Comparison of ENCODE assay signal across 9 cellular contexts in the genomic region with DNA sequence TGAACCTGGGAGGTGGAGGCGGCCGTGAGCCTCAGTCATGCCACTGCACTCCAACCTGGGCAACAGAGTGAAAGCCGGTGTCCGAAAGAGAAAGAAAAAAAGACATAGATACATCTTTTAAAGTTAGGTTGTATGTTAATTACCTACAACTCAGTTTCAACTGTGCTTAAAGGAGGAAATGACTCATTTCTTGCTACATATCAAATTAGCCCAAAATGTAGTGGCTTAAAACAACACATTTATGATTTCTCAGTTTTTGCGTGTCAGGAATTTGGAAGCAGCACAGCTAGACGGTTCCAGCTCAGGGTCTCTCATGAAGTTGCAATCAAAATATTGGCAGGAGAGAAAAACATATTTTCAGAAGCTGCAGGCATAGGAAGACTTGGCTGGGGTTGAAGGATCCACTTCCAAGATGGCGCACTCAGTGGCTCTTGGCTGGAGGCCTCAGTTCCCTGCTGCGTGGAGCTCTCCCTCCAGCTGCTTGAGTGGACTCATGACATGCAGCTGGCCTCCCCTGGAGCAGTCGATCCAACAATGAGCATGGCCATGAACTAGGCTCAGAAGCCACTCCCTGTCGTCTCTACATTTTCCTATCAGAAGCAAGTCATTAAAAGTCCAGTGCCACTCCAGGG. TPM values are rescaled to one million over a fixed set of nuclear protein-coding genes. Genes with fewer than 3 reads are reported as not detected.
DNase-seq lines count a peak whose midpoint lies in the region; ATAC-seq, FAIRE-seq and TF ChIP-seq lines count a peak whose summit lies in the region.
"Had no signal": no experiment of that assay in that cellular context is flagged by ENCODE, and none has a peak within 500 bp of the region (broad histone marks: within the 10 kb centered on the region; RNA-seq: fewer than 3 reads in every experiment).

No MANE protein-coding gene starts in this region.

- H3K27me3 Mint-ChIP-seq in natural killer cell treated with Interleukin-12 subunit alpha and Interleukin-12 subunit beta and Interleukin-15 and Interleukin-18, amount 100 ng/mL, for 72 hours = no peaks in the 10 kb centered on the region

- POLR2A ChIA-PET in HEK293 (lab: Yijun Ruan, JAX) = no interaction called here

- FAIRE-seq in urothelium cell line (lab: Jason Lieb, UNC) = no peak

- peaks cover 47 to 53% of the 10 kb centered on the region in 2 donors for H3K4me1 Mint-ChIP-seq in natural killer cell treated with Interleukin-12 subunit alpha and Interleukin-12 subunit beta and Interleukin-15 and Interleukin-18, amount 100 ng/mL, for 72 hours (ENCODE audit: low read depth in 2 of 2)

- TF ChIP-seq CTCF in HEK293 (tag by site-specific recombination; IDR thresholded peaks at IDR 0.05) (no peak), coronary artery (IDR thresholded peaks at IDR 0.05) (no peak)

- peak; percentile 70 to 76 for ATAC-seq in natural killer cell treated with Interleukin-12 subunit alpha and Interleukin-12 subunit beta and Interleukin-15 and Interleukin-18, amount 100 ng/mL, for 72 hours
- ATAC-seq: mucosa of descending colon had no signal

- CTCF ChIA-PET in HEK293 (lab: Yijun Ruan, JAX) = interaction anchor here (0.6 to 5.0 kb wide), 4 partner anchors 30 to 285 kb away, joined by 3 to 26 read pairs (median 10); no protein-coding TSS in a partner anchor

- peaks cover 20% of the 10 kb centered on the region for H3K36me3 Mint-ChIP-seq in natural killer cell treated with Interleukin-12 subunit alpha and Interleukin-12 subunit beta and Interleukin-15 and Interleukin-18, amount 100 ng/mL, for 72 hours

- H3K4me1 ChIP-seq in HEK293 (ENCODE audit: control insufficient read depth, insufficient read depth, low read length) (0 out of 2 replicates have a peak, but pooled peaks cover 3% of the 10 kb centered on the region), SJSA1 (replicated peaks) (peaks cover 47% of the 10 kb centered on the region)

- H3K36me3 ChIP-seq in HEK293 (ENCODE audit: control insufficient read depth in 2 of 2, insufficient read depth in 1 of 2, low read length in 2 of 2) = peaks cover 0 to 40% of the 10 kb centered on the region in 2 experiments; a peak in 1 of 3 replicates
- peaks cover 83% of the 10 kb centered on the region for H3K36me3 ChIP-seq in SJSA1

- peak overlapping the region; percentile 81 to 98 for H3K27ac Mint-ChIP-seq in natural killer cell treated with Interleukin-12 subunit alpha and Interleukin-12 subunit beta and Interleukin-15 and Interleukin-18, amount 100 ng/mL, for 72 hours

- peaks cover 3% of the 10 kb centered on the region for H3K9me3 Mint-ChIP-seq in natural killer cell treated with Interleukin-12 subunit alpha and Interleukin-12 subunit beta and Interleukin-15 and Interleukin-18, amount 100 ng/mL, for 72 hours

- H3K4me3 ChIP-seq in HEK293 (ENCODE audit: low read depth, low read length) (no peak overlapping the region), SJSA1 (no peak overlapping the region), coronary artery (no peak overlapping the region)
- H3K4me3 ChIP-seq: mucosa of descending colon had no signal

- H3K27ac ChIP-seq in HEK293 (ENCODE audit: extremely low read depth, low read depth, low read length) (no peak overlapping the region), SJSA1 (peak overlapping the region; percentile 78), coronary artery (peak overlapping the region; percentile 48 to 74)

- peak overlapping the region; percentile 75 for H3K4me3 Mint-ChIP-seq in natural killer cell treated with Interleukin-12 subunit alpha and Interleukin-12 subunit beta and Interleukin-15 and Interleukin-18, amount 100 ng/mL, for 72 hours

- H3K27me3 ChIP-seq in SJSA1 (replicated peaks) = no peaks in the 10 kb centered on the region

- DNase-seq in GF-D8 (lab: John Stamatoyannopoulos, UW) (peak; percentile 8), SJSA1 (ENCODE audit: low read depth in 1 of 2, low spot score in 2 of 2) (peak in 1 of 2 experiments; percentile 32), coronary artery (ENCODE audit: low spot score) (no peak), DMS53 (lab: John Stamatoyannopoulos, UW) (no peak), urothelium cell line (ENCODE audit: low spot score) (no peak), NAMALWA (ENCODE audit: low spot score) (no peak)
- no peak for DNase-seq in natural killer cell treated with Interleukin-12 subunit alpha and Interleukin-12 subunit beta and Interleukin-15 and Interleukin-18, amount 100 ng/mL, for 72 hours (ENCODE audit: low spot score)

- no peaks in the 10 kb centered on the region for H3K9me3 ChIP-seq in HEK293 (ENCODE audit: control insufficient read depth, insufficient read depth, low read depth, low read length)
- H3K9me3 ChIP-seq in SJSA1 (replicated peaks) = no peaks in the 10 kb centered on the region
- H3K9me3 ChIP-seq: mucosa of descending colon had no signal

TF ChIP-seq in HEK293, 187 proteins besides CTCF, POLR2A, EP300 and RAD21 (continues in another document):
- no peak for TF ChIP-seq ZNF776 (tag by site-specific recombination; IDR thresholded peaks at IDR 0.05; ENCODE audit: borderline replicate concordance)
- TF ChIP-seq ZNF211 (tag by site-specific recombination; IDR thresholded peaks at IDR 0.05; ENCODE audit: low read depth) = no peak
- TF ChIP-seq, protein P1, sequence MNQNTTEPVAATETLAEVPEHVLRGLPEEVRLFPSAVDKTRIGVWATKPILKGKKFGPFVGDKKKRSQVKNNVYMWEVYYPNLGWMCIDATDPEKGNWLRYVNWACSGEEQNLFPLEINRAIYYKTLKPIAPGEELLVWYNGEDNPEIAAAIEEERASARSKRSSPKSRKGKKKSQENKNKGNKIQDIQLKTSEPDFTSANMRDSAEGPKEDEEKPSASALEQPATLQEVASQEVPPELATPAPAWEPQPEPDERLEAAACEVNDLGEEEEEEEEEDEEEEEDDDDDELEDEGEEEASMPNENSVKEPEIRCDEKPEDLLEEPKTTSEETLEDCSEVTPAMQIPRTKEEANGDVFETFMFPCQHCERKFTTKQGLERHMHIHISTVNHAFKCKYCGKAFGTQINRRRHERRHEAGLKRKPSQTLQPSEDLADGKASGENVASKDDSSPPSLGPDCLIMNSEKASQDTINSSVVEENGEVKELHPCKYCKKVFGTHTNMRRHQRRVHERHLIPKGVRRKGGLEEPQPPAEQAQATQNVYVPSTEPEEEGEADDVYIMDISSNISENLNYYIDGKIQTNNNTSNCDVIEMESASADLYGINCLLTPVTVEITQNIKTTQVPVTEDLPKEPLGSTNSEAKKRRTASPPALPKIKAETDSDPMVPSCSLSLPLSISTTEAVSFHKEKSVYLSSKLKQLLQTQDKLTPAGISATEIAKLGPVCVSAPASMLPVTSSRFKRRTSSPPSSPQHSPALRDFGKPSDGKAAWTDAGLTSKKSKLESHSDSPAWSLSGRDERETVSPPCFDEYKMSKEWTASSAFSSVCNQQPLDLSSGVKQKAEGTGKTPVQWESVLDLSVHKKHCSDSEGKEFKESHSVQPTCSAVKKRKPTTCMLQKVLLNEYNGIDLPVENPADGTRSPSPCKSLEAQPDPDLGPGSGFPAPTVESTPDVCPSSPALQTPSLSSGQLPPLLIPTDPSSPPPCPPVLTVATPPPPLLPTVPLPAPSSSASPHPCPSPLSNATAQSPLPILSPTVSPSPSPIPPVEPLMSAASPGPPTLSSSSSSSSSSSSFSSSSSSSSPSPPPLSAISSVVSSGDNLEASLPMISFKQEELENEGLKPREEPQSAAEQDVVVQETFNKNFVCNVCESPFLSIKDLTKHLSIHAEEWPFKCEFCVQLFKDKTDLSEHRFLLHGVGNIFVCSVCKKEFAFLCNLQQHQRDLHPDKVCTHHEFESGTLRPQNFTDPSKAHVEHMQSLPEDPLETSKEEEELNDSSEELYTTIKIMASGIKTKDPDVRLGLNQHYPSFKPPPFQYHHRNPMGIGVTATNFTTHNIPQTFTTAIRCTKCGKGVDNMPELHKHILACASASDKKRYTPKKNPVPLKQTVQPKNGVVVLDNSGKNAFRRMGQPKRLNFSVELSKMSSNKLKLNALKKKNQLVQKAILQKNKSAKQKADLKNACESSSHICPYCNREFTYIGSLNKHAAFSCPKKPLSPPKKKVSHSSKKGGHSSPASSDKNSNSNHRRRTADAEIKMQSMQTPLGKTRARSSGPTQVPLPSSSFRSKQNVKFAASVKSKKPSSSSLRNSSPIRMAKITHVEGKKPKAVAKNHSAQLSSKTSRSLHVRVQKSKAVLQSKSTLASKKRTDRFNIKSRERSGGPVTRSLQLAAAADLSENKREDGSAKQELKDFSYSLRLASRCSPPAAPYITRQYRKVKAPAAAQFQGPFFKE (tag by site-specific recombination; IDR thresholded peaks at IDR 0.05; ENCODE audit: borderline replicate concordance) = no peak
- no peak for TF ChIP-seq ZNF76 (tag by site-specific recombination; IDR thresholded peaks at IDR 0.05; ENCODE audit: borderline replicate concordance, low read depth)
- peak; percentile 19; the same call in 1 of the 2 replicates for TF ChIP-seq GLIS1 (tag by site-specific recombination; IDR thresholded peaks at IDR 0.05)
- TF ChIP-seq, protein P2, sequence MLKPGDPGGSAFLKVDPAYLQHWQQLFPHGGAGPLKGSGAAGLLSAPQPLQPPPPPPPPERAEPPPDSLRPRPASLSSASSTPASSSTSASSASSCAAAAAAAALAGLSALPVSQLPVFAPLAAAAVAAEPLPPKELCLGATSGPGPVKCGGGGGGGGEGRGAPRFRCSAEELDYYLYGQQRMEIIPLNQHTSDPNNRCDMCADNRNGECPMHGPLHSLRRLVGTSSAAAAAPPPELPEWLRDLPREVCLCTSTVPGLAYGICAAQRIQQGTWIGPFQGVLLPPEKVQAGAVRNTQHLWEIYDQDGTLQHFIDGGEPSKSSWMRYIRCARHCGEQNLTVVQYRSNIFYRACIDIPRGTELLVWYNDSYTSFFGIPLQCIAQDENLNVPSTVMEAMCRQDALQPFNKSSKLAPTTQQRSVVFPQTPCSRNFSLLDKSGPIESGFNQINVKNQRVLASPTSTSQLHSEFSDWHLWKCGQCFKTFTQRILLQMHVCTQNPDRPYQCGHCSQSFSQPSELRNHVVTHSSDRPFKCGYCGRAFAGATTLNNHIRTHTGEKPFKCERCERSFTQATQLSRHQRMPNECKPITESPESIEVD (tag by site-specific recombination; IDR thresholded peaks at IDR 0.05) = 0 out of 2 replicates have a peak, but pooled peaks have one; percentile 15
- no peak for TF ChIP-seq HOXC10 (CRISPR knock-in tag; IDR thresholded peaks at IDR 0.05)
- TF ChIP-seq ZNF571 (tag by site-specific recombination; IDR thresholded peaks at IDR 0.05) = no peak
- no peak for TF ChIP-seq ZNF629 (tag by site-specific recombination; IDR thresholded peaks at IDR 0.05)
- TF ChIP-seq KLF1 (tag by site-specific recombination; IDR thresholded peaks at IDR 0.05) = no peak

RNA-seq across cellular contexts. Expression of a gene that starts 7.1 kb away (rescaled TPM):
- total RNA-seq in SJSA1 (2014; rRNA removed; shearing (Covaris generic)) = 90.0 and 115 TPM in 2 replicates
- 100 to 1,000 TPM; 179 to 194 TPM for total RNA-seq in natural killer cell treated with Interleukin-12 subunit alpha and Interleukin-12 subunit beta and Interleukin-15 and Interleukin-18, amount 100 ng/mL, for 72 hours

RNA-seq across cellular contexts. Expression of a gene that starts 59.3 kb away (rescaled TPM):
- total RNA-seq in SJSA1 (2014; rRNA removed; shearing (Covaris generic)) = 120 and 143 TPM in 2 replicates
- total RNA-seq in natural killer cell treated with Interleukin-12 subunit alpha and Interleukin-12 subunit beta and Interleukin-15 and Interleukin-18, amount 100 ng/mL, for 72 hours = 10 to 100 TPM; 26.6 to 48.3 TPM
